ENCODE assay signal across 9 cellular contexts in genomic region chr13:24038846-24039330, GRCh38.
DNase-seq lines count a peak whose midpoint lies in the region; ATAC-seq lines count a peak whose summit lies in the region.
"Had no signal": no experiment of that assay in that cellular context is flagged by ENCODE, and none has a peak within 500 bp of the region (broad histone marks: within the 10 kb centered on the region; RNA-seq: fewer than 3 reads in every experiment).

No MANE protein-coding gene starts in this region.

- intact Hi-C loops in Right ventricle myocardium inferior (cut with DNase I) = no loop called here
- intact Hi-C loops in cardiac septum (cut with DNase I) = no loop called here

- DNase-seq in Right ventricle myocardium inferior (ENCODE audit: missing footprints) (no peak), cardiac septum (ENCODE audit: low spot score) (no peak), anterior cingulate cortex (lab: John Stamatoyannopoulos, UW) (peak in 30 of 58 donors; percentile 9 to 87 (median 54)), left lobe of liver (ENCODE audit: low spot score) (no peak), NAMALWA (ENCODE audit: low spot score) (no peak), NCI-H187 (lab: John Stamatoyannopoulos, UW) (no peak)

- no peaks in the 10 kb centered on the region for H3K36me3 ChIP-seq in urinary bladder (ENCODE audit: insufficient read depth)

- peak overlapping the region; percentile 45 for H3K27ac ChIP-seq in urinary bladder (ENCODE audit: low read depth)

- no peaks in the 10 kb centered on the region for H3K4me1 ChIP-seq in urinary bladder (ENCODE audit: insufficient read depth)

- ATAC-seq in Right ventricle myocardium inferior = peak; percentile 37
- ATAC-seq in left lobe of liver = peak; percentile 29
- ATAC-seq in HG02798 (IDR thresholded peaks at IDR 0.05; ENCODE audit: poor library complexity, unreplicated experiment) = no peak
- ATAC-seq: CD8-positive, alpha-beta T cell had no signal

- 20% methylated on average over 3 of the region's 3 CpGs for WGBS in urinary bladder

- H3K4me3 ChIP-seq in urinary bladder (ENCODE audit: low read depth, low read length) = no peak overlapping the region

Comparison
In these comparisons a context has a peak if more than half of its experiments do, and no peak if none do; other contexts are left out.
1. DNase-seq: peak in anterior cingulate cortex (30 of 58); none in Right ventricle myocardium inferior (single experiment), cardiac septum (single experiment), left lobe of liver (single experiment), NAMALWA (single experiment) and NCI-H187 (0 of 2).